In genomic region chr15:97759363-97759762, GRCh38 we compare ENCODE assay signal across 16 cellular contexts.
DNase-seq lines count a peak whose midpoint lies in the region; FAIRE-seq and TF ChIP-seq lines count a peak whose summit lies in the region.
"Had no signal": no experiment of that assay in that cellular context is flagged by ENCODE, and none has a peak within 500 bp of the region (broad histone marks: within the 10 kb centered on the region; RNA-seq: fewer than 3 reads in every experiment).

No MANE protein-coding gene starts in this region.

- H3K27me3 ChIP-seq in mesenchymal stem cell (ENCODE audit: control insufficient read depth in 1 of 2, insufficient read depth in 1 of 2, low read length in 2 of 2), result peaks cover 0 to 4% of the 10 kb centered on the region in 2 experiments

- H2BK5ac ChIP-seq in mesenchymal stem cell (ENCODE audit: low read depth, low read length, poor library complexity, severe bottlenecking), result no peak overlapping the region

- H3K79me1 ChIP-seq in mesenchymal stem cell (replicated peaks; ENCODE audit: low read length, poor library complexity, severe bottlenecking), result no peaks in the 10 kb centered on the region

- H3K18ac ChIP-seq in mesenchymal stem cell (ENCODE audit: low read depth in 1 of 2, low read length in 2 of 2), result no peak overlapping the region

- H3K4me3 ChIP-seq in astrocyte of the spinal cord (ENCODE audit: low read depth, low read length) (no peak overlapping the region), mesenchymal stem cell (ENCODE audit: insufficient read depth in 1 of 2, low read depth in 1 of 2, low read length in 2 of 2) (no peak overlapping the region)
- H3K4me3 ChIP-seq: lung had no signal

- H3K4me1 ChIP-seq in mesenchymal stem cell (ENCODE audit: control insufficient read depth, insufficient read depth, low read depth, low read length), result no peaks in the 10 kb centered on the region

- no peak for FAIRE-seq in D721Med (lab: Jason Lieb, UNC)
- FAIRE-seq: GM18507 had no signal

- H3K14ac ChIP-seq in mesenchymal stem cell (ENCODE audit: low read length in 2 of 2), result no peak overlapping the region

- no peak overlapping the region for H2BK15ac ChIP-seq in mesenchymal stem cell (ENCODE audit: low read depth, poor library complexity, severe bottlenecking)

- H3K4ac ChIP-seq in mesenchymal stem cell (ENCODE audit: low read depth in 1 of 2, low read length in 2 of 2), result no peak overlapping the region

- H2BK120ac ChIP-seq in mesenchymal stem cell (ENCODE audit: low read depth, low read length), result no peak overlapping the region

- DNase-seq in H4 (ENCODE audit: low spot score), result peak; percentile 91
- peak; percentile 52 for DNase-seq in NCI-H226
- DNase-seq in astrocyte of the spinal cord (ENCODE audit: low read depth, low spot score), result peak; percentile 55
- peak; percentile 49 for DNase-seq in mesenchymal stem cell
- no peak for DNase-seq in T-helper 1 cell
- no peak for DNase-seq in activated CD4-positive, alpha-beta T cell treated with anti-CD3 and anti-CD28 coated beads for 4 hours
- DNase-seq in C1 segment of cervical spinal cord (lab: John Stamatoyannopoulos, UW), result no peak
- no peak for DNase-seq in D721Med (ENCODE audit: insufficient read length, low spot score)
- DNase-seq: activated CD8-positive, alpha-beta memory T cell treated with anti-CD3 and anti-CD28 coated beads for 24 hours; activated gamma-delta T cell; GOT3; hippocampal formation; NCI-H1105; occipital lobe had no signal

- H3K9me3 ChIP-seq in mesenchymal stem cell (ENCODE audit: control insufficient read depth, low read length), result no peaks in the 10 kb centered on the region

- H2AK5ac ChIP-seq in mesenchymal stem cell (ENCODE audit: low read length, severe bottlenecking), result no peak overlapping the region

- H3K27ac ChIP-seq in mesenchymal stem cell (ENCODE audit: low read length, poor library complexity, severe bottlenecking), result no peak overlapping the region

- no peak overlapping the region for H2AFZ ChIP-seq in mesenchymal stem cell (ENCODE audit: low read depth, low read length)

- H2BK12ac ChIP-seq in mesenchymal stem cell (ENCODE audit: low read length in 2 of 2), result no peak overlapping the region

- H3K23ac ChIP-seq in mesenchymal stem cell (ENCODE audit: low read length in 2 of 2), result no peak overlapping the region

- WGBS in mesenchymal stem cell, result 67% methylated on average over 1 of the region's 3 CpGs

- in situ Hi-C loops in astrocyte of the spinal cord (cut with HindIII; ENCODE audit: low sequenced_read_pairs), result no loop called here

- H3K9ac ChIP-seq in mesenchymal stem cell (ENCODE audit: low read length), result no peak overlapping the region

- H4K91ac ChIP-seq in mesenchymal stem cell (ENCODE audit: low read length), result no peak overlapping the region

- no peak overlapping the region for H4K8ac ChIP-seq in mesenchymal stem cell (ENCODE audit: low read length)

- no peaks in the 10 kb centered on the region for H3K36me3 ChIP-seq in mesenchymal stem cell (ENCODE audit: control insufficient read depth in 1 of 2, insufficient read depth in 2 of 2, low read depth in 1 of 2, low read length in 2 of 2)

- no peak overlapping the region for H3K4me2 ChIP-seq in mesenchymal stem cell (ENCODE audit: low read length, poor library complexity, severe bottlenecking)

- TF ChIP-seq CTCF in astrocyte of the spinal cord (IDR thresholded peaks at IDR 0.05; ENCODE audit: low read depth, low read length), result no peak
- TF ChIP-seq CTCF in D721Med (IDR thresholded peaks at IDR 0.05; ENCODE audit: insufficient read depth, missing control alignments), result no peak

Comparison
In these comparisons a context has a peak if more than half of its experiments do, and no peak if none do; other contexts are left out.
1. DNase-seq: peak in H4 (single experiment), NCI-H226 (single experiment), astrocyte of the spinal cord (single experiment) and mesenchymal stem cell (single experiment); none in T-helper 1 cell (0 of 5), activated CD4-positive, alpha-beta T cell treated with anti-CD3 and anti-CD28 coated beads for 4 hours (0 of 2), C1 segment of cervical spinal cord (0 of 14) and D721Med (single experiment).